7 cellular contexts compared by ENCODE assay signal in the genomic region with DNA sequence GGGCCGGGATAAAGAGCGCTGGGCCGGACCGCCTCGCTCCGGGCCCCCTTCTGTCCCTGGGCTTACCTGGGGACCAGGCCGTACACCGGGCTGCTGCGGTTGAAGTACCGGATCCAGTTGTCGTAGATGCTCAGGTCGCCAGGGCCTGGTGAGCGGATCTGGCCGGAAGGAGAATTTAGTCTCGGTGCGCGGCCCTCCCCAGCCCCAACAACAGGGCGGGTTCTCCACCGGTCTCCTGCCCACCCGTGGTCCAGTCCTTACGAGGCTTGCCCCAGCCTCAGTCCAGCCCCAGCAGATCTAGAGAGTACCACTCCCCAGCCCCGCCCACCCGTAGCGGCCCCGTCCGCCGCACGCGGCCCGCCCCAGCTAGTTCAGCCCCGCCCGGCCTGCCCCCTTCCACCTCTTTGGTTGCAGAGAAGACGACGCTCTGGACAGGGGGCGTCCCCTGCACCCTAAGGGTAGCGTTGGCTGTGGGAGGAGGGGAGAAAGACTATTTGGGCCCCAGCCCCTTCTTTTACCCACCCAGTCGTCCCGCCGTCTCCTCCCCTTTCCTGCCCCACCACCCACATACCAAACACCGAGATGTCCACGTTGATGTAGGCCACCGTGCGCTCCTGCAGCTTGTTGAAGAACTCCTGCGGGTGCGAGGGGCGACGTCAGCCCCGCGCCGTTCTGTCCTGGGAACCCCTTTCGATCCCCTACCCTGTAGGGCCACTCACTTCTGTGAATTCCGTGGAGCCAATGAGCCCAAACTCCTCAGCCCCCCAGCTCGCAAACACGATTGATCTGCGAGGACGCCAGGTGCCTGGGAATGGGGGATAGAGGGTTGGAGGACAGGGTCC. TPM values are rescaled to one million over a fixed set of nuclear protein-coding genes. Genes with fewer than 3 reads are reported as not detected.
A peak's percentile ranks its signal among the peaks of the same experiment; 100 is the strongest.
DNase-seq lines count a peak whose midpoint lies in the region; ATAC-seq and TF ChIP-seq lines count a peak whose summit lies in the region.
"Had no signal": no experiment of that assay in that cellular context is flagged by ENCODE, and none has a peak within 500 bp of the region (broad histone marks: within the 10 kb centered on the region; RNA-seq: fewer than 3 reads in every experiment).

No MANE protein-coding gene starts in this region.

- H3K4me1 Mint-ChIP-seq in activated CD4-positive, alpha-beta T cell treated with anti-CD3 and anti-CD28 coated beads for 36 hours: peaks cover 20% of the 10 kb centered on the region

- no peak for TF ChIP-seq CTCF in tibial artery (IDR thresholded peaks at IDR 0.05)

- H3K4me3 ChIP-seq in iPS-18a (ENCODE audit: low read length): peak overlapping the region; percentile 24
- peak overlapping the region; percentile 55 to 59 for H3K4me3 ChIP-seq in tibial artery

- no peaks in the 10 kb centered on the region for H3K9me3 Mint-ChIP-seq in activated CD4-positive, alpha-beta T cell treated with anti-CD3 and anti-CD28 coated beads for 36 hours (ENCODE audit: low read depth)

- no peaks in the 10 kb centered on the region for H3K9me3 ChIP-seq in iPS-18a (ENCODE audit: control insufficient read depth, low read depth, low read length)
- no peaks in the 10 kb centered on the region for H3K9me3 ChIP-seq in tibial artery

- DNase-seq in activated CD4-positive, alpha-beta T cell treated with anti-CD3 and anti-CD28 coated beads for 36 hours: peak; percentile 51
- no peak for DNase-seq in activated CD4-positive, alpha-beta T cell treated with anti-CD3 and anti-CD28 coated beads, Interleukin-2, amount 50 U/mL, for 4 hours
- DNase-seq in tibial artery: peak in 1 of 2 donors; percentile 46
- no peak for DNase-seq in amniotic stem cell (lab: John Stamatoyannopoulos, UW)

- CTCF ChIA-PET in activated CD4-positive, alpha-beta T cell treated with anti-CD3 and anti-CD28 coated beads for 36 hours (lab: Charles Lee): interaction anchor here (0.6 to 1.2 kb wide), 3 partner anchors 10 to 35 kb away, joined by 4 to 7 read pairs (median 5); a partner anchor contains a TSS

- H3K27me3 ChIP-seq in iPS-18a (ENCODE audit: control insufficient read depth, insufficient read depth, low read length): no peaks in the 10 kb centered on the region
- H3K27me3 ChIP-seq in tibial artery: peaks cover 0 to 5% of the 10 kb centered on the region in 2 donors

- no peak overlapping the region for H3K9ac ChIP-seq in iPS-18a (ENCODE audit: low read length)

- intact Hi-C loops in activated CD4-positive, alpha-beta T cell treated with anti-CD3 and anti-CD28 coated beads for 36 hours (cut with DNase I, micrococcal nuclease): no loop called here
- intact Hi-C loops in tibial artery (cut with DNase I; ENCODE audit: low total_unique reads): no loop called here

- peaks cover 10% of the 10 kb centered on the region for H3K36me3 ChIP-seq in iPS-18a (ENCODE audit: control insufficient read depth, low read depth, low read length)
- H3K36me3 ChIP-seq in tibial artery: peaks cover 5 to 25% (median 7%) of the 10 kb centered on the region in 3 donors

- H3K4me1 ChIP-seq in iPS-18a (ENCODE audit: control insufficient read depth, low read depth, low read length): no peaks in the 10 kb centered on the region
- peaks cover 0 to 27% (median 16%) of the 10 kb centered on the region in 4 donors for H3K4me1 ChIP-seq in tibial artery

- POLR2A ChIA-PET in activated CD4-positive, alpha-beta T cell treated with anti-CD3 and anti-CD28 coated beads for 36 hours (lab: Charles Lee): interaction anchor here (0.6 kb wide), 1 partner anchor 276 kb away, joined by 3 read pairs; no protein-coding TSS in a partner anchor

- ATAC-seq in activated CD4-positive, alpha-beta T cell treated with anti-CD3 and anti-CD28 coated beads for 36 hours: peak; percentile 53
- ATAC-seq in GM19452 (IDR thresholded peaks at IDR 0.05; ENCODE audit: unreplicated experiment): no peak

- H3K36me3 Mint-ChIP-seq in activated CD4-positive, alpha-beta T cell treated with anti-CD3 and anti-CD28 coated beads for 36 hours (ENCODE audit: low read depth): peaks cover 6% of the 10 kb centered on the region

- H3K4me3 Mint-ChIP-seq in activated CD4-positive, alpha-beta T cell treated with anti-CD3 and anti-CD28 coated beads for 36 hours: peak overlapping the region; percentile 66

- H3K27ac Mint-ChIP-seq in activated CD4-positive, alpha-beta T cell treated with anti-CD3 and anti-CD28 coated beads for 36 hours: peak overlapping the region; percentile 51

- no peak overlapping the region for H3K27ac ChIP-seq in iPS-18a (ENCODE audit: low read length)
- H3K27ac ChIP-seq in tibial artery: peak overlapping the region; percentile 56 to 66
- H3K27ac ChIP-seq: 22Rv1 had no signal

- no peaks in the 10 kb centered on the region for H3K27me3 Mint-ChIP-seq in activated CD4-positive, alpha-beta T cell treated with anti-CD3 and anti-CD28 coated beads for 36 hours

RNA-seq across cellular contexts. Expression of a gene that starts 6.8 kb away (rescaled TPM):
- 10 to 100 TPM; 10.5 to 12.1 TPM for total RNA-seq in activated CD4-positive, alpha-beta T cell treated with anti-CD3 and anti-CD28 coated beads for 36 hours

RNA-seq across cellular contexts. Expression of a gene that starts 10.6 kb away (rescaled TPM):
- 10 to 100 TPM; 11.7 to 13.6 TPM for total RNA-seq in activated CD4-positive, alpha-beta T cell treated with anti-CD3 and anti-CD28 coated beads for 36 hours

RNA-seq across cellular contexts. Expression of a gene that starts 20.6 kb away (rescaled TPM):
- total RNA-seq in activated CD4-positive, alpha-beta T cell treated with anti-CD3 and anti-CD28 coated beads for 36 hours: 10 to 100 TPM; 12.1 to 14.2 TPM

RNA-seq across cellular contexts. Expression of a gene that starts 33.8 kb away (rescaled TPM):
- total RNA-seq in activated CD4-positive, alpha-beta T cell treated with anti-CD3 and anti-CD28 coated beads for 36 hours: 100 to 1,000 TPM in 1 of 2 experiments, 10 to 100 TPM in 1; 89.6 to 109 TPM

RNA-seq across cellular contexts. Expression of a gene that starts 36.0 kb away (rescaled TPM):
- 100 to 1,000 TPM; 111 to 119 TPM for total RNA-seq in activated CD4-positive, alpha-beta T cell treated with anti-CD3 and anti-CD28 coated beads for 36 hours
